Comparison of ENCODE assay signal across 8 cellular contexts in the genomic region with DNA sequence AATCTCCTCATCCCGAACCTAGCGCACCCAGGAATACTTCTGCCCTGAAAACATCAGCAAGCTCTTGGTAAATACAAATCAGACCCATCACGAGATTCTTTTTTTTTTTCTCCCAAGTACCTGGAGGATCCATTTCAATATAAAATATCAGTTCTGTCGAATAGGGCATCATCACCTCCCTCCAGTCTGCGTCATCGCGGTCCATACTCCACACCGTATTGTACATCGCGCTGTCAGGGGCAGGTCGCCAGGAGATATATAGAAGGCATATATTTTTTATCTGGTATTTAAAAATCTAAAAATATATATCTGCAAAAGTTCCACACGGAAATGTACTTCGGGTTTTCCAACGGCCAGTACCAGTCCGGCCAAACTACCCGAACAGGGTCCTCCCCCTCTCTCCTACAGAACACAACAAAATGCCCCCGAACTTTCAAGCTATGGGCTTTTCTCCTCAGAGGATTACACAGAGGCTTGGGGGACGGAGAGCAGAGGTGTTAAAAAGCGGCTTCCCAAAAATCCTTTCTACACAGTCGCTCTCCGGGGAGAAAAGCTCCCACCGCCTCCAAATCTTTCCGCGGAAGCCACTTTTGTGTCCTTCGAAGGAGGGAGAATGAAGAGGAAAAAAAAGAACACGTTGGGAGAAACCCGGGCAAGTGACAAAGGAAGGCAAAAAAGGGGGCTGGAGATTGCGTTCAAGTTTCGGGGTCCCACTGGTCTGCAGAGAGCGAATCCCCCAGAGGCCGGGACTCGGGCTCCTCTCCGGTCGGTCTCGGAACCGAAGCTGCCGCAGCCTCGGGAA. TPM values are rescaled to one million over a fixed set of nuclear protein-coding genes. Genes with fewer than 3 reads are reported as not detected.
DNase-seq lines count a peak whose midpoint lies in the region; ATAC-seq, FAIRE-seq and TF ChIP-seq lines count a peak whose summit lies in the region.

No MANE protein-coding gene starts in this region.

- H3K9me3 ChIP-seq in AG04450 (ENCODE audit: control insufficient read depth, insufficient read depth, low read length) (no peaks in the 10 kb centered on the region), iPS-18a (ENCODE audit: control insufficient read depth, low read depth, low read length) (no peaks in the 10 kb centered on the region), small intestine (ENCODE audit: control insufficient read depth, low read depth) (no peaks in the 10 kb centered on the region)

- DNase-seq in AG04450 (ENCODE audit: low read depth, low spot score): no peak
- peak; percentile 37 for DNase-seq in HT1080 (ENCODE audit: low read depth)
- peak; percentile 60 to 62 for DNase-seq in SHP77 (lab: John Stamatoyannopoulos, UW)
- DNase-seq in amniotic epithelial cell (ENCODE audit: low read depth): peak; percentile 24
- peak; percentile 63 for DNase-seq in small intestine
- no peak for DNase-seq in GM13976 (ENCODE audit: low spot score)

- H3K9ac ChIP-seq in iPS-18a (ENCODE audit: low read length): peak overlapping the region; percentile 97

- no peaks in the 10 kb centered on the region for H3K36me3 ChIP-seq in iPS-18a (ENCODE audit: control insufficient read depth, low read depth, low read length)
- no peaks in the 10 kb centered on the region for H3K36me3 ChIP-seq in small intestine (ENCODE audit: control insufficient read depth in 2 of 2, insufficient read depth in 2 of 2, low read length in 2 of 2)

- H3K4me3 ChIP-seq in AG04450 (ENCODE audit: low read depth, low read length) (peak overlapping the region; percentile 74), iPS-18a (ENCODE audit: low read length) (peak overlapping the region; percentile 91), small intestine (ENCODE audit: low read depth in 1 of 2, low read length in 2 of 2) (peak overlapping the region; percentile 26 to 79)

- no peaks in the 10 kb centered on the region for H3K27me3 ChIP-seq in AG04450 (ENCODE audit: control insufficient read depth, insufficient read depth, low read length)
- H3K27me3 ChIP-seq in iPS-18a (ENCODE audit: control insufficient read depth, insufficient read depth, low read length): peaks cover 8% of the 10 kb centered on the region
- H3K27me3 ChIP-seq in small intestine (ENCODE audit: control insufficient read depth in 2 of 2, insufficient read depth in 2 of 2, low read length in 2 of 2): no peaks in the 10 kb centered on the region

- no peak for FAIRE-seq in small intestine (lab: Jason Lieb, UNC)

- TF ChIP-seq CTCF in AG04450 (IDR thresholded peaks at IDR 0.05; ENCODE audit: low read depth, low read length) (no peak), GM13976 (IDR thresholded peaks at IDR 0.05; ENCODE audit: borderline replicate concordance, control extremely low read depth, extremely low read depth, insufficient read depth, missing control alignments) (no peak)

- in situ Hi-C loops in GM13976 (cut with MboI; ENCODE audit: low sequenced_read_pairs, unreplicated experiment): loop anchor here (10.0 kb wide), 1 partner anchor 57 kb away; no protein-coding TSS in a partner anchor

- POLR2A ChIA-PET in AG04450 (lab: Yijun Ruan, JAX): interaction anchor here (0.6 to 2.2 kb wide), 27 partner anchors 8 to 97 kb away, joined by 3 to 10 read pairs (median 4); partner anchors contain the start of gene POMGNT1

- CTCF ChIA-PET in AG04450 (lab: Charles Lee): interaction anchor here (1.2 to 1.4 kb wide), 3 partner anchors 49 to 100 kb away, joined by 3 to 6 read pairs (median 6); no protein-coding TSS in a partner anchor

- no peak for ATAC-seq in HG03039 (IDR thresholded peaks at IDR 0.05; ENCODE audit: unreplicated experiment)

- WGBS in small intestine, 3 donors: 0 to 1% (median 0%) methylated on average over 37 to 38 of the region's 38 CpGs

- H3K27ac ChIP-seq in AG04450 (ENCODE audit: low read depth, low read length) (peak overlapping the region; percentile 99), iPS-18a (ENCODE audit: low read length) (peak overlapping the region; percentile 99), small intestine (ENCODE audit: low read depth in 1 of 2, low read length in 1 of 2) (peak overlapping the region; percentile 68 to 99)

- H3K4me1 ChIP-seq in iPS-18a (ENCODE audit: control insufficient read depth, low read depth, low read length) (peaks cover 27% of the 10 kb centered on the region), small intestine (ENCODE audit: control insufficient read depth in 2 of 2, insufficient read depth in 1 of 2, low read depth in 1 of 2, low read length in 1 of 2) (peaks cover 0 to 6% of the 10 kb centered on the region in 2 donors)

RNA-seq across cellular contexts. Expression of gene PIK3R3, which starts 0.5 kb away (rescaled TPM):
- polyA plus RNA-seq in AG04450 (2011; rRNA removed): 11.3 and 14.5 TPM in 2 replicates
- 17.1 and 19.5 TPM in 2 replicates for polyA minus RNA-seq in AG04450 (2011; rRNA and poly(A)+ RNA removed)
- 2.1 and 2.6 TPM in 2 replicates for total RNA-seq in HT1080 (2014; rRNA removed; shearing (Covaris generic))
- 1.4 and 2.0 TPM in 2 replicates for polyA plus RNA-seq in HT1080 (2015; cell fraction: cytosol; rRNA removed)
- 1.8 and 2.9 TPM in 2 replicates for polyA plus RNA-seq in HT1080 (2015; cell fraction: nucleus; rRNA removed)
- 10 to 100 TPM in 1 of 3 donors, 1 to 10 TPM in 2; 1.6 to 13.5 (median 3.0) TPM for polyA plus RNA-seq in small intestine

RNA-seq across cellular contexts. Expression of gene TSPAN1, which starts 43.0 kb away (rescaled TPM):
- polyA plus RNA-seq in AG04450 (2011; rRNA removed) (0.43 and 0.45 TPM in 2 replicates), small intestine (100 to 1,000 TPM in 1 of 3 donors, 10 to 100 TPM in 2; 22.7 to 104 (median 40.3) TPM)
- polyA minus RNA-seq in AG04450 (2011; rRNA and poly(A)+ RNA removed): 0.83 TPM in 1 of 2 replicates, not detected in the other
- 0.77 and 2.4 TPM in 2 replicates for total RNA-seq in HT1080 (2014; rRNA removed; shearing (Covaris generic))
- polyA plus RNA-seq in HT1080 (2015; cell fraction: cytosol; rRNA removed): 4.7 and 6.9 TPM in 2 replicates
- polyA plus RNA-seq in HT1080 (2015; cell fraction: nucleus; rRNA removed): 6.6 and 7.3 TPM in 2 replicates

RNA-seq across cellular contexts. Expression of gene P3R3URF, which starts 44.4 kb away (rescaled TPM):
- polyA plus RNA-seq in AG04450 (2011; rRNA removed) (not detected in 2 replicates), small intestine (not detected)
- polyA minus RNA-seq in AG04450 (2011; rRNA and poly(A)+ RNA removed): not detected in 2 replicates
- total RNA-seq in HT1080 (2014; rRNA removed; shearing (Covaris generic)): not detected in 2 replicates
- not detected in 2 replicates for polyA plus RNA-seq in HT1080 (2015; cell fraction: cytosol; rRNA removed)
- polyA plus RNA-seq in HT1080 (2015; cell fraction: nucleus; rRNA removed): not detected in 2 replicates

Comparison
In these comparisons a context has a peak if more than half of its experiments do, and no peak if none do; other contexts are left out.
1. DNase-seq: peak in HT1080 (single experiment), SHP77 (2 of 2), amniotic epithelial cell (single experiment) and small intestine (single experiment); none in AG04450 (single experiment) and GM13976 (single experiment).
2. RNA of gene TSPAN1, which starts 43.0 kb away (polyA plus RNA-seq): 22.7 to 104 TPM in small intestine; 0.43 to 0.45 TPM in AG04450; every median in the first group is over 10 times any median in the second.
3. Peak in every context shown above with its lines, with median percentiles within 50 percentile points of each other: H3K27ac ChIP-seq and H3K4me3 ChIP-seq.